Comparison of ENCODE assay signal across 9 cellular contexts in genomic region chr11:124839051-124839971, GRCh38. TPM values are rescaled to one million over a fixed set of nuclear protein-coding genes. Genes with fewer than 3 reads are reported as not detected.
DNase-seq lines count a peak whose midpoint lies in the region; ATAC-seq, FAIRE-seq and TF ChIP-seq lines count a peak whose summit lies in the region.
"Had no signal": no experiment of that assay in that cellular context is flagged by ENCODE, and none has a peak within 500 bp of the region (broad histone marks: within the 10 kb centered on the region; RNA-seq: fewer than 3 reads in every experiment).

No MANE protein-coding gene starts in this region.

- H3K4me3 ChIP-seq in kidney (ENCODE audit: low read length in 2 of 2) (peak overlapping the region in 1 of 2 donors; percentile 21), thymus (ENCODE audit: low read length) (peak overlapping the region; percentile 18)

- H3K27me3 ChIP-seq in thymus (ENCODE audit: control insufficient read depth, insufficient read depth), result peaks cover 57% of the 10 kb centered on the region

- DNase-seq in activated CD4-positive, alpha-beta T cell treated with anti-CD3 and anti-CD28 coated beads for 36 hours, result peak; percentile 35
- DNase-seq in activated CD4-positive, alpha-beta T cell treated with anti-CD3 and anti-CD28 coated beads, Interleukin-2, amount 50 U/mL, for 4 hours, result no peak
- DNase-seq in activated naive CD8-positive, alpha-beta T cell treated with anti-CD3 and anti-CD28 coated beads for 36 hours, result peak; percentile 18
- DNase-seq in kidney (peak; percentile 68), GM19239 (ENCODE audit: insufficient read length, low spot score) (no peak)
- DNase-seq in activated effector memory CD4-positive, alpha-beta T cell treated with anti-CD3 and anti-CD28 coated beads, Interleukin-2, amount 50 U/mL, for 16 hours, result no peak
- DNase-seq: DND-41 had no signal

- no peak overlapping the region for H3K27ac Mint-ChIP-seq in activated CD4-positive, alpha-beta T cell treated with anti-CD3 and anti-CD28 coated beads for 36 hours
- H3K27ac Mint-ChIP-seq in activated naive CD8-positive, alpha-beta T cell treated with anti-CD3 and anti-CD28 coated beads for 36 hours, result no peak overlapping the region

- intact Hi-C loops in activated CD4-positive, alpha-beta T cell treated with anti-CD3 and anti-CD28 coated beads for 36 hours (cut with DNase I, micrococcal nuclease), result loop anchor here (5.0 to 10.0 kb wide), 2 partner anchors 303 to 305 kb away; no protein-coding TSS in a partner anchor
- intact Hi-C loops in kidney (cut with DNase I), result loop anchor here (10.0 kb wide), 1 partner anchor 175 kb away; no protein-coding TSS in a partner anchor

- FAIRE-seq in kidney (lab: Jason Lieb, UNC), result no peak
- FAIRE-seq in GM19239 (lab: Jason Lieb, UNC), result no peak

- POLR2A ChIA-PET in activated CD4-positive, alpha-beta T cell treated with anti-CD3 and anti-CD28 coated beads for 36 hours (lab: Charles Lee), result no interaction called here

- CTCF ChIA-PET in activated CD4-positive, alpha-beta T cell treated with anti-CD3 and anti-CD28 coated beads for 36 hours (lab: Charles Lee), result interaction anchor here (0.6 to 3.6 kb wide), 11 partner anchors 9 to 303 kb away, joined by 3 to 56 read pairs (median 4); partner anchors contain the start of genes HEPN1, MSANTD2 and ROBO3

- peaks cover 21% of the 10 kb centered on the region for H3K4me1 Mint-ChIP-seq in activated CD4-positive, alpha-beta T cell treated with anti-CD3 and anti-CD28 coated beads for 36 hours
- H3K4me1 Mint-ChIP-seq in activated naive CD8-positive, alpha-beta T cell treated with anti-CD3 and anti-CD28 coated beads for 36 hours, result peaks cover 15% of the 10 kb centered on the region

- TF ChIP-seq CTCF in kidney (IDR thresholded peaks at IDR 0.05; ENCODE audit: borderline replicate concordance, extremely low read depth, insufficient read depth), result no peak

- H3K36me3 ChIP-seq in kidney (ENCODE audit: control insufficient read depth in 1 of 2, insufficient read depth in 2 of 2, low read length in 2 of 2), result no peaks in the 10 kb centered on the region
- H3K36me3 ChIP-seq in thymus (ENCODE audit: control insufficient read depth, insufficient read depth), result no peaks in the 10 kb centered on the region

- H3K9ac ChIP-seq in kidney (ENCODE audit: low read length in 2 of 2), result no peak overlapping the region

- no peaks in the 10 kb centered on the region for H3K9me3 Mint-ChIP-seq in activated CD4-positive, alpha-beta T cell treated with anti-CD3 and anti-CD28 coated beads for 36 hours (ENCODE audit: low read depth)
- no peaks in the 10 kb centered on the region for H3K9me3 Mint-ChIP-seq in activated naive CD8-positive, alpha-beta T cell treated with anti-CD3 and anti-CD28 coated beads for 36 hours

- H3K36me3 Mint-ChIP-seq in activated CD4-positive, alpha-beta T cell treated with anti-CD3 and anti-CD28 coated beads for 36 hours (ENCODE audit: low read depth), result no peaks in the 10 kb centered on the region
- H3K36me3 Mint-ChIP-seq in activated naive CD8-positive, alpha-beta T cell treated with anti-CD3 and anti-CD28 coated beads for 36 hours, result no peaks in the 10 kb centered on the region

- WGBS in thymus, result 1% methylated on average over 88 of the region's 88 CpGs

- H3K4me3 Mint-ChIP-seq in activated CD4-positive, alpha-beta T cell treated with anti-CD3 and anti-CD28 coated beads for 36 hours, result no peak overlapping the region
- H3K4me3 Mint-ChIP-seq in activated naive CD8-positive, alpha-beta T cell treated with anti-CD3 and anti-CD28 coated beads for 36 hours, result peak overlapping the region; percentile 42

- no peak for ATAC-seq in activated CD4-positive, alpha-beta T cell treated with anti-CD3 and anti-CD28 coated beads for 36 hours
- no peak for ATAC-seq in HG03469 (IDR thresholded peaks at IDR 0.05; ENCODE audit: unreplicated experiment)

- H3K9me3 ChIP-seq in kidney (ENCODE audit: control insufficient read depth in 1 of 2, low read length in 2 of 2) (peaks cover 0 to 4% of the 10 kb centered on the region in 2 donors), thymus (ENCODE audit: control insufficient read depth) (no peaks in the 10 kb centered on the region)

- no peak overlapping the region for H3K27ac ChIP-seq in kidney (ENCODE audit: low read depth in 2 of 2, low read length in 2 of 2)
- H3K27ac ChIP-seq in thymus (ENCODE audit: low read depth), result no peak overlapping the region

- H3K4me1 ChIP-seq in kidney (ENCODE audit: control insufficient read depth in 1 of 2, insufficient read depth in 1 of 2, low read depth in 1 of 2, low read length in 2 of 2) (peaks cover 8 to 13% of the 10 kb centered on the region in 2 donors), thymus (ENCODE audit: control insufficient read depth, insufficient read depth, low read length) (no peaks in the 10 kb centered on the region)

- peaks cover 61% of the 10 kb centered on the region for H3K27me3 Mint-ChIP-seq in activated CD4-positive, alpha-beta T cell treated with anti-CD3 and anti-CD28 coated beads for 36 hours
- peaks cover 84% of the 10 kb centered on the region for H3K27me3 Mint-ChIP-seq in activated naive CD8-positive, alpha-beta T cell treated with anti-CD3 and anti-CD28 coated beads for 36 hours

RNA-seq across cellular contexts. Expression of gene ROBO3, which starts 25.9 kb away (rescaled TPM):
- 10 to 100 TPM; 21.9 to 26.1 TPM for total RNA-seq in activated CD4-positive, alpha-beta T cell treated with anti-CD3 and anti-CD28 coated beads for 36 hours
- total RNA-seq in activated naive CD8-positive, alpha-beta T cell treated with anti-CD3 and anti-CD28 coated beads for 36 hours, result 10 to 100 TPM; 17.9 to 23.7 TPM
- 12.3 TPM for total RNA-seq in kidney
- polyA plus RNA-seq in kidney (ENCODE audit: insufficient read depth, low read depth, low replicate concordance) (8.7 TPM), thymus (11.2 TPM)

RNA-seq across cellular contexts. Expression of gene MSANTD2, which starts 39.1 kb away (rescaled TPM):
- 1 to 10 TPM; 6.9 to 8.6 TPM for total RNA-seq in activated CD4-positive, alpha-beta T cell treated with anti-CD3 and anti-CD28 coated beads for 36 hours
- total RNA-seq in activated naive CD8-positive, alpha-beta T cell treated with anti-CD3 and anti-CD28 coated beads for 36 hours, result 1 to 10 TPM; 7.2 TPM
- total RNA-seq in kidney, result 16.4 TPM
- polyA plus RNA-seq in kidney (ENCODE audit: insufficient read depth, low read depth, low replicate concordance) (6.5 TPM), thymus (22.2 TPM)

RNA-seq across cellular contexts. Expression of gene ROBO4, which starts 58.4 kb away (rescaled TPM):
- not detected for total RNA-seq in activated CD4-positive, alpha-beta T cell treated with anti-CD3 and anti-CD28 coated beads for 36 hours
- not detected for total RNA-seq in activated naive CD8-positive, alpha-beta T cell treated with anti-CD3 and anti-CD28 coated beads for 36 hours
- 29.5 TPM for total RNA-seq in kidney
- polyA plus RNA-seq in kidney (ENCODE audit: insufficient read depth, low read depth, low replicate concordance), result 12.8 TPM
- 3.7 TPM for polyA plus RNA-seq in thymus

Comparison
In these comparisons a context has a peak if more than half of its experiments do, and no peak if none do; other contexts are left out.
1. DNase-seq: peak in activated CD4-positive, alpha-beta T cell treated with anti-CD3 and anti-CD28 coated beads for 36 hours (single experiment), activated naive CD8-positive, alpha-beta T cell treated with anti-CD3 and anti-CD28 coated beads for 36 hours (single experiment) and kidney (single experiment); none in activated CD4-positive, alpha-beta T cell treated with anti-CD3 and anti-CD28 coated beads, Interleukin-2, amount 50 U/mL, for 4 hours (0 of 2), activated effector memory CD4-positive, alpha-beta T cell treated with anti-CD3 and anti-CD28 coated beads, Interleukin-2, amount 50 U/mL, for 16 hours (single experiment) and GM19239 (single experiment).
2. RNA of gene ROBO4, which starts 58.4 kb away (total RNA-seq): 29.5 TPM in kidney (single experiment); not detected in activated CD4-positive, alpha-beta T cell treated with anti-CD3 and anti-CD28 coated beads for 36 hours and not detected in activated naive CD8-positive, alpha-beta T cell treated with anti-CD3 and anti-CD28 coated beads for 36 hours; every median in the first group is over 10 times any median in the second.